Comparison of ENCODE assay signal across 9 cellular contexts in genomic region chr15:39623550-39623931, GRCh38. TPM values are rescaled to one million over a fixed set of nuclear protein-coding genes. Genes with fewer than 3 reads are reported as not detected.
DNase-seq lines count a peak whose midpoint lies in the region; ATAC-seq and TF ChIP-seq lines count a peak whose summit lies in the region.
"Had no signal": no experiment of that assay in that cellular context is flagged by ENCODE, and none has a peak within 500 bp of the region (broad histone marks: within the 10 kb centered on the region; RNA-seq: fewer than 3 reads in every experiment).

No MANE protein-coding gene starts in this region.

- no peaks in the 10 kb centered on the region for H4K20me1 ChIP-seq in BLaER1 treated with 17β-estradiol and CSF1 and Interleukin-3, amounts not matched to agents 10 nM and 100 nM

- DNase-seq in GM19238 (ENCODE audit: insufficient read length, low spot score): peak; percentile 7
- peak; percentile 42 to 54 for DNase-seq in activated T-cell treated with anti-CD3 and anti-CD28 coated beads, Interleukin-2, amount 50 U/mL, for 48 hours
- DNase-seq in glomerular visceral epithelial cell (ENCODE audit: extremely low spot score): no peak
- no peak for DNase-seq in NCI-H2171 treated with DMSO at 0.1 percent for 48 hours (lab: John Stamatoyannopoulos, UW)
- no peak for DNase-seq in suprapubic skin (ENCODE audit: low spot score in 2 of 2)
- no peak for DNase-seq in iPS-NIHi11 (ENCODE audit: low spot score)

- TF ChIP-seq POLR2A in suprapubic skin (IDR thresholded peaks at IDR 0.05): no peak

- peak overlapping the region in 4 of 11 experiments; percentile 7 to 65 (median 40); a peak in 2 of 22 replicates for H3K9ac ChIP-seq in BLaER1 treated with 17β-estradiol and CSF1 and Interleukin-3, amounts not matched to agents 10 nM and 100 nM

- H3K4me3 ChIP-seq in BLaER1 treated with 17β-estradiol and CSF1 and Interleukin-3, amounts not matched to agents 10 nM and 100 nM: no peak overlapping the region
- no peak overlapping the region for H3K4me3 ChIP-seq in suprapubic skin

- peak; percentile 86 for ATAC-seq in HG03097 (IDR thresholded peaks at IDR 0.05; ENCODE audit: low FRiP score, unreplicated experiment)

- peak overlapping the region in 8 of 11 experiments; percentile 49 to 90 (median 74); a peak in 14 of 22 replicates for H3K27ac ChIP-seq in BLaER1 treated with 17β-estradiol and CSF1 and Interleukin-3, amounts not matched to agents 10 nM and 100 nM
- H3K27ac ChIP-seq in suprapubic skin: no peak overlapping the region
- H3K27ac ChIP-seq: neutrophil had no signal

- no peaks in the 10 kb centered on the region for H3K36me3 ChIP-seq in BLaER1 treated with 17β-estradiol and CSF1 and Interleukin-3, amounts not matched to agents 10 nM and 100 nM
- no peaks in the 10 kb centered on the region for H3K36me3 ChIP-seq in suprapubic skin
- H3K36me3 ChIP-seq: neutrophil had no signal

- TF ChIP-seq CTCF in suprapubic skin (IDR thresholded peaks at IDR 0.05): no peak

- H3K9me3 ChIP-seq in BLaER1 treated with 17β-estradiol and CSF1 and Interleukin-3, amounts not matched to agents 10 nM and 100 nM (replicated peaks in 1 of 11): peaks cover 0 to 20% (median 13%) of the 10 kb centered on the region in 11 experiments; a peak in 17 of 22 replicates
- H3K9me3 ChIP-seq in suprapubic skin: no peaks in the 10 kb centered on the region
- H3K9me3 ChIP-seq: neutrophil had no signal

- no peak for TF ChIP-seq EP300 in suprapubic skin (IDR thresholded peaks at IDR 0.05)

- 81% methylated on average over 3 of the region's 3 CpGs for WGBS in suprapubic skin

- H3K27me3 ChIP-seq in BLaER1 treated with 17β-estradiol and CSF1 and Interleukin-3, amounts not matched to agents 10 nM and 100 nM: no peaks in the 10 kb centered on the region
- H3K27me3 ChIP-seq in suprapubic skin: no peaks in the 10 kb centered on the region
- H3K27me3 ChIP-seq: neutrophil had no signal

- peak overlapping the region; percentile 58 to 89 (median 79) for H3K4me2 ChIP-seq in BLaER1 treated with 17β-estradiol and CSF1 and Interleukin-3, amounts not matched to agents 10 nM and 100 nM

- peaks cover 29 to 54% (median 37%) of the 10 kb centered on the region in 10 experiments for H3K4me1 ChIP-seq in BLaER1 treated with 17β-estradiol and CSF1 and Interleukin-3, amounts not matched to agents 10 nM and 100 nM
- H3K4me1 ChIP-seq in suprapubic skin: peaks cover 18% of the 10 kb centered on the region

RNA-seq across cellular contexts. Expression of gene THBS1, which starts 42.7 kb away (rescaled TPM):
- 100 to 1,000 TPM in 1 of 4 donors, 10 to 100 TPM in 3; 82.0 to 396 (median 89.6) TPM for total RNA-seq in suprapubic skin

Comparison
In these comparisons a context has a peak if more than half of its experiments do, and no peak if none do; other contexts are left out.
1. DNase-seq: peak in GM19238 (single experiment) and activated T-cell treated with anti-CD3 and anti-CD28 coated beads, Interleukin-2, amount 50 U/mL, for 48 hours (2 of 2); none in glomerular visceral epithelial cell (single experiment), NCI-H2171 treated with DMSO at 0.1 percent for 48 hours (single experiment), suprapubic skin (0 of 2) and iPS-NIHi11 (single experiment).